ENCODE assay signal across 10 cellular contexts in genomic region chr12:117118838-117119591, GRCh38. TPM values are rescaled to one million over a fixed set of nuclear protein-coding genes. Genes with fewer than 3 reads are reported as not detected.
A peak's percentile ranks its signal among the peaks of the same experiment; 100 is the strongest.
DNase-seq lines count a peak whose midpoint lies in the region; ATAC-seq, FAIRE-seq and TF ChIP-seq lines count a peak whose summit lies in the region.
"Had no signal": no experiment of that assay in that cellular context is flagged by ENCODE, and none has a peak within 500 bp of the region (broad histone marks: within the 10 kb centered on the region; RNA-seq: fewer than 3 reads in every experiment).

No MANE protein-coding gene starts in this region.

- peak overlapping the region; percentile 28 for H2AFZ ChIP-seq in MM.1S (ENCODE audit: low read length)

- H3K27me3 ChIP-seq in MM.1S (replicated peaks; ENCODE audit: insufficient read depth, low read length) = no peaks in the 10 kb centered on the region
- H3K27me3 ChIP-seq in small intestine (ENCODE audit: control insufficient read depth in 2 of 2, insufficient read depth in 2 of 2, low read length in 2 of 2) = no peaks in the 10 kb centered on the region

- no peak for TF ChIP-seq CTCF in MM.1S (IDR thresholded peaks at IDR 0.05; ENCODE audit: low read length)
- no peak for TF ChIP-seq CTCF in natural killer cell (IDR thresholded peaks at IDR 0.05)

- H3K4me1 ChIP-seq in MM.1S (ENCODE audit: low read length) (peaks cover 11% of the 10 kb centered on the region; the same call in 1 of the 2 replicates), small intestine (ENCODE audit: control insufficient read depth in 2 of 2, insufficient read depth in 1 of 2, low read depth in 1 of 2, low read length in 1 of 2) (no peaks in the 10 kb centered on the region)

- H3K4me3 ChIP-seq in MM.1S (ENCODE audit: low read length) = peak overlapping the region; percentile 33; the same call in 1 of the 2 replicates
- no peak overlapping the region for H3K4me3 ChIP-seq in small intestine (ENCODE audit: low read depth in 1 of 2, low read length in 2 of 2)

- H3K79me2 ChIP-seq in MM.1S (ENCODE audit: low read length) = no peaks in the 10 kb centered on the region

- intact Hi-C loops in natural killer cell (cut with micrococcal nuclease) = loop anchor here (1.0 kb wide), 2 partner anchors 94 to 416 kb away; no protein-coding TSS in a partner anchor

- H3K9me2 ChIP-seq in MM.1S (replicated peaks; ENCODE audit: insufficient read depth, low read length) = no peaks in the 10 kb centered on the region

- no peaks in the 10 kb centered on the region for H3K36me3 Mint-ChIP-seq in natural killer cell
- H3K36me3 Mint-ChIP-seq: activated CD4-positive, alpha-beta memory T cell treated with anti-CD3 and anti-CD28 coated beads for 36 hours had no signal

- H4K20me1 ChIP-seq in MM.1S (ENCODE audit: insufficient read depth, low read length) = no peaks in the 10 kb centered on the region

- peak overlapping the region; percentile 67 for H3K4me2 ChIP-seq in MM.1S (ENCODE audit: low read depth, low read length)

- ATAC-seq in natural killer cell = no peak

- no peaks in the 10 kb centered on the region for H3K9me3 Mint-ChIP-seq in natural killer cell
- H3K9me3 Mint-ChIP-seq: activated CD4-positive, alpha-beta memory T cell treated with anti-CD3 and anti-CD28 coated beads for 36 hours had no signal

- H3K27ac ChIP-seq in MM.1S (ENCODE audit: low read length) (peak overlapping the region; percentile 90), small intestine (ENCODE audit: low read depth in 1 of 2, low read length in 1 of 2) (no peak overlapping the region)

- H3F3A ChIP-seq in MM.1S (ENCODE audit: insufficient read depth, low read length) = peaks cover 8% of the 10 kb centered on the region

- no peak overlapping the region for H3K4me3 Mint-ChIP-seq in natural killer cell
- H3K4me3 Mint-ChIP-seq: activated CD4-positive, alpha-beta memory T cell treated with anti-CD3 and anti-CD28 coated beads for 36 hours; B cell had no signal

- no peak overlapping the region for H3K27ac Mint-ChIP-seq in natural killer cell
- H3K27ac Mint-ChIP-seq: activated CD4-positive, alpha-beta memory T cell treated with anti-CD3 and anti-CD28 coated beads for 36 hours; B cell had no signal

- DNase-seq in DMS 273 treated with DMSO at 0.1 percent for 48 hours (lab: John Stamatoyannopoulos, UW) = peak; percentile 40
- peak; percentile 55 for DNase-seq in MM.1S
- DNase-seq in anterior cingulate cortex (lab: John Stamatoyannopoulos, UW) = peak in 38 of 58 donors; percentile 6 to 72 (median 34)
- peak; percentile 50 for DNase-seq in inferior parietal cortex (ENCODE audit: extremely low spot score)
- DNase-seq in glomerular visceral epithelial cell (ENCODE audit: extremely low spot score) = no peak
- DNase-seq in small intestine = no peak
- no peak for DNase-seq in natural killer cell
- DNase-seq in HCEC 1CT = no peak

- peaks cover 0 to 7% of the 10 kb centered on the region in 2 donors for H3K4me1 Mint-ChIP-seq in natural killer cell
- H3K4me1 Mint-ChIP-seq: B cell had no signal

- no peaks in the 10 kb centered on the region for H3K27me3 Mint-ChIP-seq in natural killer cell (ENCODE audit: low read depth in 2 of 2)
- H3K27me3 Mint-ChIP-seq: activated CD4-positive, alpha-beta memory T cell treated with anti-CD3 and anti-CD28 coated beads for 36 hours; B cell had no signal

- H3K36me3 ChIP-seq in MM.1S (replicated peaks; ENCODE audit: insufficient read depth, low read length) (no peaks in the 10 kb centered on the region), small intestine (ENCODE audit: control insufficient read depth in 2 of 2, insufficient read depth in 2 of 2, low read length in 2 of 2) (no peaks in the 10 kb centered on the region)

- peak overlapping the region; percentile 72 for H3K9ac ChIP-seq in MM.1S (ENCODE audit: low read length)

- FAIRE-seq in small intestine (lab: Jason Lieb, UNC) = no peak

- 62 to 80% (median 69%) methylated on average over 18 of the region's 18 CpGs for WGBS in small intestine, 3 donors

- no peaks in the 10 kb centered on the region for H3K9me3 ChIP-seq in MM.1S (replicated peaks; ENCODE audit: insufficient read depth, low read length)
- H3K9me3 ChIP-seq in small intestine (ENCODE audit: control insufficient read depth, low read depth) = no peaks in the 10 kb centered on the region

RNA-seq across cellular contexts. Expression of gene TESC, which starts 19.8 kb away (rescaled TPM):
- polyA plus RNA-seq in small intestine = 1 to 10 TPM in 2 of 3 donors, not detected in 1; 4.9 to 6.4 TPM
- total RNA-seq in natural killer cell = 10 to 100 TPM; 21.7 to 30.8 (median 26.2) TPM

Comparison
In these comparisons a context has a peak if more than half of its experiments do, and no peak if none do; other contexts are left out.
1. DNase-seq: peak in DMS 273 treated with DMSO at 0.1 percent for 48 hours (single experiment), MM.1S (single experiment), anterior cingulate cortex (38 of 58) and inferior parietal cortex (single experiment); none in glomerular visceral epithelial cell (single experiment), small intestine (single experiment), natural killer cell (single experiment) and HCEC 1CT (single experiment).